In the genomic region with DNA sequence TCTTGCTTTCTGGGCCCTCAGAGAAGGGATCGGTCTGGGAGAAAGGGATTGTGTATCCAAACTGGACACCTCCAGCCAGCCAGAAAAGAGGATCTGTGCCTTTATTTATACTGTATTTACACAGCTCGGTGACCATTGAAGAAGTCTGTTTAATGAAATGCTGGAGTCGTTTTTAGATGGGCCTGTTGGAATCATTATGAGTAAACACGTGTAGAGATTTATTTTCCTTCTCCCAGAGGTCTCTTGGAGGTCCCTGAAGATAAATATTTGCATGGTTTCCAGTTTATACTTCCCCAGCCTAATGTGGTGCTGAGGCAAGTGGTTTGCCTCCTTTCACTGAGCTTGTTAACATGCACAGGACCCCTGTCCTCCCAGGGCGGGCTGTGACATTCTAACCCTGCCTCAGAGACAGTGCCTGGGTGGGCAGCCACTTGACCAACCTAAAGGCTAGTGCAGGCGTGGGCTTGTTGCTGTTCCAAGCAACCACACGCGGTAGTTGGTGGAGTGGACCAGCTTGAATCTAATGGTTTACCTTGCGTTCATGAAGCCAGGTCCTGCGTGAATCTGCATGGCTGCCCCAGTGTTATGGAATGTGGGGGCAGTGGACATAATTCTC, we compare ENCODE assay signal across 2 cellular contexts.
TF ChIP-seq lines count a peak whose summit lies in the region.

No MANE protein-coding gene starts in this region.

TF ChIP-seq in HCT116, 20 proteins besides CTCF, POLR2A, EP300 and RAD21:
- TF ChIP-seq EGR1 (IDR thresholded peaks at IDR 0.05; ENCODE audit: low read depth) (no peak), ATF3 (IDR thresholded peaks at IDR 0.05) (no peak), TCF7L2 (IDR thresholded peaks at IDR 0.05; ENCODE audit: borderline replicate concordance, extremely low read depth, insufficient read depth, insufficient read length) (no peak), EZH2 (IDR thresholded peaks at IDR 0.05) (no peak), FOSL1 (IDR thresholded peaks at IDR 0.05; ENCODE audit: low read depth) (no peak), POLR2AphosphoS5 (IDR thresholded peaks at IDR 0.05; ENCODE audit: low read depth, low read length) (no peak), SP1 (IDR thresholded peaks at IDR 0.05; ENCODE audit: low read depth) (no peak)

TF ChIP-seq in HepG2, 621 proteins besides CTCF, POLR2A, EP300 and RAD21:
- TF ChIP-seq EHMT2 (IDR thresholded peaks at IDR 0.05; ENCODE audit: borderline replicate concordance, low read depth, low read length) (no peak), ONECUT2 (CRISPR knock-in tag; IDR thresholded peaks at IDR 0.05) (no peak), NR3C1 (CRISPR knock-in tag; IDR thresholded peaks at IDR 0.05) (no peak), KLF12 (CRISPR knock-in tag; IDR thresholded peaks at IDR 0.05; ENCODE audit: borderline replicate concordance) (no peak), POLR2AphosphoS5 (IDR thresholded peaks at IDR 0.05; ENCODE audit: low read depth, low read length) (no peak), SMAD3 (CRISPR knock-in tag; IDR thresholded peaks at IDR 0.05) (no peak), GLI4 (CRISPR knock-in tag; IDR thresholded peaks at IDR 0.05; ENCODE audit: borderline replicate concordance) (no peak), PHF21A (CRISPR knock-in tag; IDR thresholded peaks at IDR 0.05) (no peak), KIAA2018 (CRISPR knock-in tag; IDR thresholded peaks at IDR 0.05; ENCODE audit: borderline replicate concordance) (no peak), ZSCAN31 (CRISPR knock-in tag; IDR thresholded peaks at IDR 0.05; ENCODE audit: low read depth) (no peak), MLXIP (CRISPR knock-in tag; IDR thresholded peaks at IDR 0.05; ENCODE audit: borderline replicate concordance) (no peak), MED8 (CRISPR knock-in tag; IDR thresholded peaks at IDR 0.05; ENCODE audit: insufficient replicate concordance) (no peak)
- TF ChIP-seq, protein P1, sequence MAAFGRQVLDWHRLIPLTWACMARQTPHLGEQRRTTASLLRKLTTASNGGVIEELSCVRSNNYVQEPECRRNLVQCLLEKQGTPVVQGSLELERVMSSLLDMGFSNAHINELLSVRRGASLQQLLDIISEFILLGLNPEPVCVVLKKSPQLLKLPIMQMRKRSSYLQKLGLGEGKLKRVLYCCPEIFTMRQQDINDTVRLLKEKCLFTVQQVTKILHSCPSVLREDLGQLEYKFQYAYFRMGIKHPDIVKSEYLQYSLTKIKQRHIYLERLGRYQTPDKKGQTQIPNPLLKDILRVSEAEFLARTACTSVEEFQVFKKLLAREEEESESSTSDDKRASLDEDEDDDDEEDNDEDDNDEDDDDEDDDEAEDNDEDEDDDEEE (CRISPR knock-in tag; IDR thresholded peaks at IDR 0.05) = no peak
- TF ChIP-seq, protein P2, sequence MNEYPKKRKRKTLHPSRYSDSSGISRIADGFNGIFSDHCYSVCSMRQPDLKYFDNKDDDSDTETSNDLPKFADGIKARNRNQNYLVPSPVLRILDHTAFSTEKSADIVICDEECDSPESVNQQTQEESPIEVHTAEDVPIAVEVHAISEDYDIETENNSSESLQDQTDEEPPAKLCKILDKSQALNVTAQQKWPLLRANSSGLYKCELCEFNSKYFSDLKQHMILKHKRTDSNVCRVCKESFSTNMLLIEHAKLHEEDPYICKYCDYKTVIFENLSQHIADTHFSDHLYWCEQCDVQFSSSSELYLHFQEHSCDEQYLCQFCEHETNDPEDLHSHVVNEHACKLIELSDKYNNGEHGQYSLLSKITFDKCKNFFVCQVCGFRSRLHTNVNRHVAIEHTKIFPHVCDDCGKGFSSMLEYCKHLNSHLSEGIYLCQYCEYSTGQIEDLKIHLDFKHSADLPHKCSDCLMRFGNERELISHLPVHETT (CRISPR knock-in tag; conservative IDR thresholded peaks at IDR 0.05) = no peak
